In genomic region chr1:39567302-39567701, GRCh38 we compare ENCODE assay signal across 18 cellular contexts. TPM values are rescaled to one million over a fixed set of nuclear protein-coding genes. Genes with fewer than 3 reads are reported as not detected.
DNase-seq lines count a peak whose midpoint lies in the region; ATAC-seq, FAIRE-seq and TF ChIP-seq lines count a peak whose summit lies in the region.
"Had no signal": no experiment of that assay in that cellular context is flagged by ENCODE, and none has a peak within 500 bp of the region (broad histone marks: within the 10 kb centered on the region; RNA-seq: fewer than 3 reads in every experiment).

No MANE protein-coding gene starts in this region.

- WGBS in body of pancreas, 2 donors: 20 to 29% methylated on average over 3 of the region's 3 CpGs
- 20 to 35% methylated on average over 3 of the region's 3 CpGs for WGBS in pancreas, 2 donors

- H3K9me3 ChIP-seq in body of pancreas: no peaks in the 10 kb centered on the region
- no peaks in the 10 kb centered on the region for H3K9me3 ChIP-seq in pancreas

- TF ChIP-seq CTCF in 22Rv1 (IDR thresholded peaks at IDR 0.05) (no peak), body of pancreas (IDR thresholded peaks at IDR 0.05) (no peak), pancreas (IDR thresholded peaks at IDR 0.05) (no peak)

- H3K4me3 ChIP-seq in body of pancreas: no peak overlapping the region
- peak overlapping the region in 1 of 4 donors; percentile 7 for H3K4me3 ChIP-seq in pancreas
- H3K4me3 ChIP-seq: K562 had no signal

- ATAC-seq in body of pancreas (peak; percentile 26), pancreas (peak; percentile 34 to 68 (median 56))
- ATAC-seq: K562, Panc1 had no signal

- H3K27me3 ChIP-seq in body of pancreas: no peaks in the 10 kb centered on the region
- no peaks in the 10 kb centered on the region for H3K27me3 ChIP-seq in pancreas

- FAIRE-seq in pancreas (lab: Jason Lieb, UNC): no peak
- FAIRE-seq: GM12892, K562 had no signal

- TF ChIP-seq POLR2A in body of pancreas (IDR thresholded peaks at IDR 0.05): no peak

- intact Hi-C loops in body of pancreas (cut with DNase I): no loop called here
- intact Hi-C loops in pancreas (cut with DNase I): no loop called here

- H3K36me3 ChIP-seq in body of pancreas (replicated peaks in 1 of 2; ENCODE audit: insufficient read depth in 1 of 2, low read depth in 2 of 2) (peaks cover 45 to 48% of the 10 kb centered on the region in 2 donors), pancreas (peaks cover 21 to 91% (median 76%) of the 10 kb centered on the region in 3 donors)

- peak; percentile 93 for DNase-seq in DMS 273 (lab: John Stamatoyannopoulos, UW; ENCODE audit: unreplicated experiment)
- DNase-seq in DMS 273 treated with DMSO at 0.1 percent for 48 hours (lab: John Stamatoyannopoulos, UW): no peak
- peak in 3 of 4 donors; percentile 57 to 68 (median 63) for DNase-seq in body of pancreas
- peak in 2 of 6 donors; percentile 53 to 54 for DNase-seq in pancreas
- no peak for DNase-seq in NCI-H1436 (lab: John Stamatoyannopoulos, UW)
- DNase-seq in NCI-H82 (lab: John Stamatoyannopoulos, UW): no peak
- no peak for DNase-seq in D341Med (ENCODE audit: low spot score)
- DNase-seq: 8988T; CD4-positive, alpha-beta memory T cell; GOT3; MV-4-11; NCI-H1417; NCI-H1930; NCI-H774 had no signal

- peak overlapping the region; percentile 41 for H3K27ac ChIP-seq in 22Rv1
- H3K27ac ChIP-seq in body of pancreas: peak overlapping the region in 1 of 4 donors; percentile 61
- peak overlapping the region in 2 of 4 donors; percentile 18 to 58 for H3K27ac ChIP-seq in pancreas

- peaks cover 77% of the 10 kb centered on the region for H3K4me1 ChIP-seq in body of pancreas
- H3K4me1 ChIP-seq in pancreas: peaks cover 28 to 63% (median 34%) of the 10 kb centered on the region in 3 donors

RNA-seq across cellular contexts. Expression of gene PABPC4, which starts 9.3 kb away (rescaled TPM):
- total RNA-seq in body of pancreas (100 to 1,000 TPM; 419 to 540 TPM), pancreas (100 to 1,000 TPM; 322 to 675 (median 563) TPM)
- 100 to 1,000 TPM; 166 to 263 TPM for polyA plus RNA-seq in pancreas

Comparison
In these comparisons a context has a peak if more than half of its experiments do, and no peak if none do; other contexts are left out.
1. DNase-seq: peak in DMS 273 (single experiment) and body of pancreas (3 of 4); none in DMS 273 treated with DMSO at 0.1 percent for 48 hours (single experiment), NCI-H1436 (single experiment), NCI-H82 (single experiment) and D341Med (single experiment).